Comparison of ENCODE assay signal across 1 cellular context in genomic region chr1:9889411-9889810, GRCh38.
TF ChIP-seq lines count a peak whose summit lies in the region.

No MANE protein-coding gene starts in this region.

TF ChIP-seq in GM12878, 131 proteins besides CTCF, POLR2A, EP300 and RAD21:
- no peak for TF ChIP-seq E2F4 (IDR thresholded peaks at IDR 0.05; ENCODE audit: low read depth, low read length)
- no peak for TF ChIP-seq NRF1 (conservative IDR thresholded peaks at IDR 0.05; ENCODE audit: low read depth, low read length)
- no peak for TF ChIP-seq YY1 (IDR thresholded peaks at IDR 0.05; ENCODE audit: low read depth, low read length)
